In genomic region chr19:12965017-12965811, GRCh38 we compare ENCODE assay signal across 8 cellular contexts. TPM values are rescaled to one million over a fixed set of nuclear protein-coding genes. Genes with fewer than 3 reads are reported as not detected.
DNase-seq lines count a peak whose midpoint lies in the region; ATAC-seq and TF ChIP-seq lines count a peak whose summit lies in the region.

No MANE protein-coding gene starts in this region.

- H3K79me2 ChIP-seq in DND-41 (ENCODE audit: insufficient read depth, low read length) = no peaks in the 10 kb centered on the region

- peak overlapping the region; percentile 100 for H2AFZ ChIP-seq in DND-41 (ENCODE audit: low read depth, low read length)

- H3K4me1 Mint-ChIP-seq in activated B cell treated with CpG ODN at 0.5 μM for 24 hours = peaks cover 7% of the 10 kb centered on the region

- H3K27ac ChIP-seq in DND-41 (ENCODE audit: low read length) (peak overlapping the region; percentile 98), caudate nucleus (ENCODE audit: low read depth, low read length) (peak overlapping the region; percentile 67)

- H3K27me3 ChIP-seq in DND-41 (ENCODE audit: insufficient read depth, low read length, poor library complexity) (no peaks in the 10 kb centered on the region), kidney epithelial cell (ENCODE audit: control insufficient read depth, insufficient read depth, low read length) (no peaks in the 10 kb centered on the region)

- no peaks in the 10 kb centered on the region for H3K9me3 ChIP-seq in DND-41 (ENCODE audit: insufficient read depth, low read length, severe bottlenecking)

- POLR2A ChIA-PET in activated B cell treated with CpG ODN at 0.5 μM for 24 hours (lab: Charles Lee) = interaction anchor here (0.6 to 1.9 kb wide), 16 partner anchors 8 to 287 kb away, joined by 3 to 13 read pairs (median 6); partner anchors contain the start of genes CALR, DNASE2, GADD45GIP1 and GCDH

- intact Hi-C loops in activated B cell treated with CpG ODN at 0.5 μM for 24 hours (cut with micrococcal nuclease) = loop anchor here (1.0 to 2.0 kb wide), 3 partner anchors 26 to 128 kb away; partner anchors contain the start of gene CALR

- DNase-seq in DND-41 (peak; percentile 89), NCI-H2171 (lab: John Stamatoyannopoulos, UW) (peak; percentile 70), activated B cell treated with CpG ODN at 0.5 μM for 24 hours (peak; percentile 91), caudate nucleus (lab: John Stamatoyannopoulos, UW) (peak in 57 of 61 donors; percentile 24 to 87 (median 64)), kidney epithelial cell (ENCODE audit: low read depth) (no peak)
- DNase-seq in stimulated activated CD4-positive, alpha-beta T cell treated with anti-CD3 and anti-CD28 coated beads, Interleukin-15, amount 100 ng/mL, for 24 hours = peak; percentile 88

- H3K36me3 ChIP-seq in DND-41 (ENCODE audit: insufficient read depth, low read length) (no peaks in the 10 kb centered on the region), kidney epithelial cell (ENCODE audit: control insufficient read depth, insufficient read depth, low read length) (no peaks in the 10 kb centered on the region)

- H3K27me3 Mint-ChIP-seq in activated B cell treated with CpG ODN at 0.5 μM for 24 hours = no peaks in the 10 kb centered on the region

- H3K4me1 ChIP-seq in DND-41 (ENCODE audit: insufficient read depth, low read length) = peaks cover 16% of the 10 kb centered on the region

- ATAC-seq in DND-41 (ENCODE audit: insufficient read depth, low read depth) (peak; percentile 94), HG02610 (IDR thresholded peaks at IDR 0.05; ENCODE audit: unreplicated experiment) (peak; percentile 77), activated B cell treated with CpG ODN at 0.5 μM for 24 hours (ENCODE audit: low read depth) (peak; percentile 97), HG03039 (IDR thresholded peaks at IDR 0.05; ENCODE audit: unreplicated experiment) (no peak)

- H3K4me3 ChIP-seq in DND-41 (ENCODE audit: low read depth in 1 of 2, low read length in 2 of 2) = peak overlapping the region; percentile 48 to 83; a peak in 3 of 4 replicates
- peak overlapping the region; percentile 47 for H3K4me3 ChIP-seq in kidney epithelial cell (ENCODE audit: low read depth, low read length)

- peak overlapping the region; percentile 88 for H3K9ac ChIP-seq in DND-41 (ENCODE audit: low read depth, low read length)

- H4K20me1 ChIP-seq in DND-41 (ENCODE audit: insufficient read depth, low read length) = no peaks in the 10 kb centered on the region

- H3K36me3 Mint-ChIP-seq in activated B cell treated with CpG ODN at 0.5 μM for 24 hours (ENCODE audit: low read depth) = no peaks in the 10 kb centered on the region

- TF ChIP-seq CTCF in DND-41 (IDR thresholded peaks at IDR 0.05; ENCODE audit: borderline replicate concordance, extremely low read depth, low read length, poor library complexity, severe bottlenecking) (peak; percentile 78), activated B cell treated with CpG ODN at 0.5 μM for 24 hours (IDR thresholded peaks at IDR 0.05) (no peak), kidney epithelial cell (IDR thresholded peaks at IDR 0.05; ENCODE audit: insufficient read depth, low read length, poor library complexity, severe bottlenecking) (peak; percentile 85)

- peak overlapping the region; percentile 87 for H3K4me3 Mint-ChIP-seq in activated B cell treated with CpG ODN at 0.5 μM for 24 hours

- CTCF ChIA-PET in activated B cell treated with CpG ODN at 0.5 μM for 24 hours (lab: Charles Lee) = interaction anchor here (0.7 to 3.4 kb wide), 35 partner anchors 9 to 782 kb away, joined by 3 to 53 read pairs (median 4); partner anchors contain the start of genes CALR, GADD45GIP1, NACC1 and RAD23A

- H3K9me3 Mint-ChIP-seq in activated B cell treated with CpG ODN at 0.5 μM for 24 hours = no peaks in the 10 kb centered on the region

- peak overlapping the region; percentile 99 for H3K4me2 ChIP-seq in DND-41 (ENCODE audit: insufficient read depth, low read length)

- H3K27ac Mint-ChIP-seq in activated B cell treated with CpG ODN at 0.5 μM for 24 hours = peak overlapping the region; percentile 69

RNA-seq across cellular contexts. Expression of gene DAND5, which starts 4.2 kb away (rescaled TPM):
- total RNA-seq in activated B cell treated with CpG ODN at 0.5 μM for 24 hours (not detected in 2 replicates), kidney epithelial cell (not detected in 2 replicates)

RNA-seq across cellular contexts. Expression of gene GADD45GIP1, which starts 8.2 kb away (rescaled TPM):
- total RNA-seq in activated B cell treated with CpG ODN at 0.5 μM for 24 hours = 16.7 and 19.6 TPM in 2 replicates
- total RNA-seq in kidney epithelial cell = 60.1 and 78.0 TPM in 2 replicates

RNA-seq across cellular contexts. Expression of gene RAD23A, which starts 19.6 kb away (rescaled TPM):
- total RNA-seq in activated B cell treated with CpG ODN at 0.5 μM for 24 hours = 106 and 112 TPM in 2 replicates
- total RNA-seq in kidney epithelial cell = 138 and 146 TPM in 2 replicates

RNA-seq across cellular contexts. Expression of gene CALR, which starts 26.8 kb away (rescaled TPM):
- 721 and 802 TPM in 2 replicates for total RNA-seq in activated B cell treated with CpG ODN at 0.5 μM for 24 hours
- total RNA-seq in kidney epithelial cell = 936 and 958 TPM in 2 replicates

RNA-seq across cellular contexts. Expression of gene NFIX, which starts 30.1 kb away (rescaled TPM):
- total RNA-seq in activated B cell treated with CpG ODN at 0.5 μM for 24 hours (2.6 and 2.7 TPM in 2 replicates), kidney epithelial cell (6.7 and 9.7 TPM in 2 replicates)
